In genomic region chr11:35672608-35673007, GRCh38 we compare ENCODE assay signal across 18 cellular contexts.
"Had no signal": no experiment of that assay in that cellular context is flagged by ENCODE, and none has a peak within 500 bp of the region (broad histone marks: within the 10 kb centered on the region; RNA-seq: fewer than 3 reads in every experiment).

No MANE protein-coding gene starts in this region.

- H3K27ac ChIP-seq: RWPE1, SJSA1, SK-N-MC had no signal

- H3K27me3 ChIP-seq: SJSA1 had no signal

- H3K9me3 ChIP-seq: SJSA1 had no signal

- H3K4me3 ChIP-seq: SJSA1, SK-N-MC had no signal

- H3K4me1 ChIP-seq: SJSA1 had no signal

- DNase-seq: KBM-7, MM.1S, NCI-H1092 treated with DMSO at 0.1 percent for 48 hours, NCI-H1436, NCI-H187, NCI-H2029, NCI-H2081 treated with DMSO at 0.1 percent for 48 hours, NCI-H2171, NCI-H226, NCI-H446, NCI-H510A, NCI-H524 treated with DMSO at 0.1 percent for 48 hours, NCI-H69, NCI-H774, SIG-M5 had no signal
